25 cellular contexts compared by ENCODE assay signal in genomic region chr5:174919351-174919750, GRCh38.
A peak's percentile ranks its signal among the peaks of the same experiment; 100 is the strongest.
DNase-seq lines count a peak whose midpoint lies in the region; ATAC-seq and TF ChIP-seq lines count a peak whose summit lies in the region.
"Had no signal": no experiment of that assay in that cellular context is flagged by ENCODE, and none has a peak within 500 bp of the region (broad histone marks: within the 10 kb centered on the region; RNA-seq: fewer than 3 reads in every experiment).

No MANE protein-coding gene starts in this region.

- H3K79me2 ChIP-seq in SK-N-SH (ENCODE audit: insufficient read depth): no peaks in the 10 kb centered on the region

- H2AFZ ChIP-seq in SK-N-SH (ENCODE audit: low read depth): no peak overlapping the region

- H3F3A ChIP-seq in SK-N-SH (replicated peaks; ENCODE audit: insufficient read depth): no peaks in the 10 kb centered on the region

- no peaks in the 10 kb centered on the region for H3K36me3 Mint-ChIP-seq in activated naive CD4-positive, alpha-beta T cell treated with anti-CD3 and anti-CD28 coated beads, Interleukin-2, amount 50 U/mL, for 72 hours
- H3K36me3 Mint-ChIP-seq: CD8-positive, alpha-beta memory T cell had no signal

- H3K9me3 ChIP-seq in adipocyte (ENCODE audit: control insufficient read depth, low read length) (no peaks in the 10 kb centered on the region), SK-N-SH (no peaks in the 10 kb centered on the region)
- H3K9me3 ChIP-seq: A549; BLaER1 treated with 17β-estradiol and CSF1 and Interleukin-3, amounts not matched to agents 10 nM and 100 nM had no signal

- no peaks in the 10 kb centered on the region for H3K9me2 ChIP-seq in SK-N-SH

- POLR2A ChIA-PET in SK-N-SH (lab: Yijun Ruan, JAX): no interaction called here

- H3K9ac ChIP-seq in adipocyte (ENCODE audit: low read length) (no peak overlapping the region), SK-N-SH (no peak overlapping the region)
- H3K9ac ChIP-seq: BLaER1 treated with 17β-estradiol and CSF1 and Interleukin-3, amounts not matched to agents 10 nM and 100 nM had no signal

- CTCF ChIA-PET in SK-N-SH (lab: Yijun Ruan, JAX): interaction anchor here (0.9 to 4.6 kb wide), 4 partner anchors 9 to 32 kb away, joined by 3 to 24 read pairs (median 7); no protein-coding TSS in a partner anchor

- 39% methylated on average over 3 of the region's 3 CpGs for WGBS in SK-N-SH (ENCODE audit: low lambda C conversion rate)

- no peak overlapping the region for H3K4me2 ChIP-seq in SK-N-SH
- H3K4me2 ChIP-seq: A549; BLaER1 treated with 17β-estradiol and CSF1 and Interleukin-3, amounts not matched to agents 10 nM and 100 nM had no signal

- TF ChIP-seq RAD21 in SK-N-SH (IDR thresholded peaks at IDR 0.05; ENCODE audit: low read length): no peak

- TF ChIP-seq CTCF in AG09309 (IDR thresholded peaks at IDR 0.05; ENCODE audit: control insufficient read depth, insufficient read depth, low read depth, low read length, missing control alignments) (no peak), astrocyte of the cerebellum (IDR thresholded peaks at IDR 0.05; ENCODE audit: low read depth, low read length, missing control alignments) (no peak), GM20000 (IDR thresholded peaks at IDR 0.05; ENCODE audit: extremely low read depth, missing control alignments) (no peak), SK-N-SH (IDR thresholded peaks at IDR 0.05) (no peak)

- H3K36me3 ChIP-seq in adipocyte (ENCODE audit: control insufficient read depth, insufficient read depth, low read length, severe bottlenecking): no peaks in the 10 kb centered on the region
- no peaks in the 10 kb centered on the region for H3K36me3 ChIP-seq in SK-N-SH (replicated peaks in 1 of 2; ENCODE audit: control insufficient read depth in 1 of 2, insufficient read depth in 2 of 2, low read length in 1 of 2)
- H3K36me3 ChIP-seq: BLaER1 treated with 17β-estradiol and CSF1 and Interleukin-3, amounts not matched to agents 10 nM and 100 nM had no signal

- no peaks in the 10 kb centered on the region for H3K4me1 ChIP-seq in adipocyte (ENCODE audit: control insufficient read depth, insufficient read depth, low read length)
- no peaks in the 10 kb centered on the region for H3K4me1 ChIP-seq in SK-N-SH (ENCODE audit: control insufficient read depth in 1 of 2, insufficient read depth in 2 of 2, low read depth in 1 of 2, low read length in 1 of 2)
- H3K4me1 ChIP-seq: A549; BLaER1 treated with 17β-estradiol and CSF1 and Interleukin-3, amounts not matched to agents 10 nM and 100 nM had no signal

- no peak overlapping the region for H3K27ac Mint-ChIP-seq in activated naive CD4-positive, alpha-beta T cell treated with anti-CD3 and anti-CD28 coated beads, Interleukin-2, amount 50 U/mL, for 72 hours
- H3K27ac Mint-ChIP-seq: B cell; CD4-positive, alpha-beta T cell; CD8-positive, alpha-beta memory T cell had no signal

- no peak for ATAC-seq in activated naive CD4-positive, alpha-beta T cell treated with anti-CD3 and anti-CD28 coated beads, Interleukin-2, amount 50 U/mL, for 72 hours
- ATAC-seq: A549, GM12878 had no signal

- no peaks in the 10 kb centered on the region for H3K9me3 Mint-ChIP-seq in activated naive CD4-positive, alpha-beta T cell treated with anti-CD3 and anti-CD28 coated beads, Interleukin-2, amount 50 U/mL, for 72 hours
- H3K9me3 Mint-ChIP-seq: CD4-positive, alpha-beta T cell had no signal

- DNase-seq in AG09309 (ENCODE audit: low read depth): peak; percentile 53
- peak; percentile 38 for DNase-seq in H4 (ENCODE audit: low spot score)
- DNase-seq in adipocyte (ENCODE audit: low read depth): peak; percentile 60
- peak; percentile 80 for DNase-seq in astrocyte of the cerebellum (ENCODE audit: low read depth)
- DNase-seq in GM20000 (ENCODE audit: low spot score): no peak
- DNase-seq in activated naive CD4-positive, alpha-beta T cell treated with anti-CD3 and anti-CD28 coated beads, Interleukin-2, amount 50 U/mL, for 72 hours (ENCODE audit: low spot score in 2 of 2): no peak
- DNase-seq in SK-N-SH: no peak
- no peak for DNase-seq in activated gamma-delta T cell (lab: John Stamatoyannopoulos, UW)
- DNase-seq: AML-193; CD4-positive, alpha-beta T cell; CD8-positive, alpha-beta memory T cell; COR-L47; DMS 273 treated with DMSO at 0.1 percent for 48 hours; DMS153; DMS53; DMS79; DND-41; EL; GDM1 had no signal

- no peak overlapping the region for H3K4me3 ChIP-seq in AG09309 (ENCODE audit: control insufficient read depth, low read depth, low read length)
- no peak overlapping the region for H3K4me3 ChIP-seq in adipocyte (ENCODE audit: low read length)
- no peak overlapping the region for H3K4me3 ChIP-seq in astrocyte of the cerebellum (ENCODE audit: low read depth, low read length)
- H3K4me3 ChIP-seq in SK-N-SH (ENCODE audit: low read depth in 2 of 2, low read length in 1 of 2): no peak overlapping the region
- H3K4me3 ChIP-seq: A549; BLaER1 treated with 17β-estradiol and CSF1 and Interleukin-3, amounts not matched to agents 10 nM and 100 nM; GM12878 had no signal

- H3K27me3 ChIP-seq in adipocyte (replicated peaks; ENCODE audit: control insufficient read depth, insufficient read depth, low read length) (peaks cover 6% of the 10 kb centered on the region), SK-N-SH (ENCODE audit: insufficient read depth) (no peaks in the 10 kb centered on the region)
- H3K27me3 ChIP-seq: BLaER1 treated with 17β-estradiol and CSF1 and Interleukin-3, amounts not matched to agents 10 nM and 100 nM had no signal

- in situ Hi-C loops in astrocyte of the cerebellum (cut with HindIII; ENCODE audit: low sequenced_read_pairs): no loop called here

- no peak overlapping the region for H3K27ac ChIP-seq in SK-N-SH (ENCODE audit: low read depth in 2 of 2, low read length in 1 of 2)
- H3K27ac ChIP-seq: 22Rv1; A549; BLaER1 treated with 17β-estradiol and CSF1 and Interleukin-3, amounts not matched to agents 10 nM and 100 nM; C4-2B had no signal

- TF ChIP-seq EP300 in SK-N-SH (IDR thresholded peaks at IDR 0.05; ENCODE audit: borderline replicate concordance in 1 of 2, low read depth in 1 of 2, low read length in 1 of 2): no peak

- H4K20me1 ChIP-seq in SK-N-SH (ENCODE audit: insufficient read depth): no peaks in the 10 kb centered on the region
- H4K20me1 ChIP-seq: BLaER1 treated with 17β-estradiol and CSF1 and Interleukin-3, amounts not matched to agents 10 nM and 100 nM had no signal

TF ChIP-seq in SK-N-SH, 30 proteins besides CTCF, POLR2A, EP300 and RAD21:
- TF ChIP-seq FOSL2 (IDR thresholded peaks at IDR 0.05; ENCODE audit: borderline replicate concordance, low read depth) (no peak), TEAD4 (IDR thresholded peaks at IDR 0.05; ENCODE audit: borderline replicate concordance, insufficient read depth) (no peak), ELF1 (IDR thresholded peaks at IDR 0.05) (no peak), POLR2AphosphoS5 (IDR thresholded peaks at IDR 0.05; ENCODE audit: low read depth, low read length) (no peak), CHD2 (IDR thresholded peaks at IDR 0.05; ENCODE audit: low read length, partially characterized antibody) (no peak), SIN3A (IDR thresholded peaks at IDR 0.05; ENCODE audit: borderline replicate concordance, low read depth, low read length) (no peak), TCF12 (IDR thresholded peaks at IDR 0.05) (no peak), JUND (IDR thresholded peaks at IDR 0.05) (no peak)
- TF ChIP-seq, protein P1, sequence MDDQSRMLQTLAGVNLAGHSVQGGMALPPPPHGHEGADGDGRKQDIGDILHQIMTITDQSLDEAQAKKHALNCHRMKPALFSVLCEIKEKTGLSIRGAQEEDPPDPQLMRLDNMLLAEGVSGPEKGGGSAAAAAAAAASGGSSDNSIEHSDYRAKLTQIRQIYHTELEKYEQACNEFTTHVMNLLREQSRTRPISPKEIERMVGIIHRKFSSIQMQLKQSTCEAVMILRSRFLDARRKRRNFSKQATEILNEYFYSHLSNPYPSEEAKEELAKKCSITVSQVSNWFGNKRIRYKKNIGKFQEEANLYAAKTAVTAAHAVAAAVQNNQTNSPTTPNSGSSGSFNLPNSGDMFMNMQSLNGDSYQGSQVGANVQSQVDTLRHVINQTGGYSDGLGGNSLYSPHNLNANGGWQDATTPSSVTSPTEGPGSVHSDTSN (IDR thresholded peaks at IDR 0.05): no peak

Comparison
In these comparisons a context has a peak if more than half of its experiments do, and no peak if none do; other contexts are left out.
1. DNase-seq: peak in AG09309 (single experiment), H4 (single experiment), adipocyte (single experiment) and astrocyte of the cerebellum (single experiment); none in GM20000 (single experiment), activated naive CD4-positive, alpha-beta T cell treated with anti-CD3 and anti-CD28 coated beads, Interleukin-2, amount 50 U/mL, for 72 hours (0 of 2), SK-N-SH (single experiment) and activated gamma-delta T cell (single experiment).